In the genomic region with DNA sequence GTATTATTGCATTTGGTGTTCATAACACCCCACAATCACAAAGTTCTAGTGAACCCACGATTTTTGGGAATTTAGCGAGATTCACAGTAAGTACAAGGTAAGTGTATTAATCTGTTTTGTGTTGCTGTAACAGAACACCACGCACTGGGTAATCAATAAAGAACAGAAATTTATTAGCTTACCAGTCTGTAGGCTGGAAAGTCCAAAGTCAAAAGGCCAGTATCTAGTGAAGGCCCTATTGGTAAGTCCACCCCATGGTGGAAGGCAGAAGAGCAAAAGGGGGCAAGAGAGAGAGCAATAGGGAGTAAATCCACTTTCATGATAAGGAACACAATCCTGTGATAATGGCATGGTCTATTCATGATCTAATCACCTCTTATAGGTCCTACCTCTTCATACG, we compare ENCODE assay signal across 7 cellular contexts.
"Had no signal": no experiment of that assay in that cellular context is flagged by ENCODE, and none has a peak within 500 bp of the region (broad histone marks: within the 10 kb centered on the region; RNA-seq: fewer than 3 reads in every experiment).

No MANE protein-coding gene starts in this region.

- H3K27ac ChIP-seq: GM23248, HL-60 had no signal

- H3K9ac ChIP-seq: GM23248 had no signal

- H3K9me3 ChIP-seq: HAP-1 had no signal

- ATAC-seq: HCT116 had no signal

- H2AFZ ChIP-seq: GM23248 had no signal

- DNase-seq: GM23248, GOT3, H7, HFFc6 had no signal

- H3K36me3 ChIP-seq: HAP-1 had no signal

- H3K4me3 ChIP-seq: GM23248, HAP-1 had no signal
